24 cellular contexts compared by ENCODE assay signal in the genomic region with DNA sequence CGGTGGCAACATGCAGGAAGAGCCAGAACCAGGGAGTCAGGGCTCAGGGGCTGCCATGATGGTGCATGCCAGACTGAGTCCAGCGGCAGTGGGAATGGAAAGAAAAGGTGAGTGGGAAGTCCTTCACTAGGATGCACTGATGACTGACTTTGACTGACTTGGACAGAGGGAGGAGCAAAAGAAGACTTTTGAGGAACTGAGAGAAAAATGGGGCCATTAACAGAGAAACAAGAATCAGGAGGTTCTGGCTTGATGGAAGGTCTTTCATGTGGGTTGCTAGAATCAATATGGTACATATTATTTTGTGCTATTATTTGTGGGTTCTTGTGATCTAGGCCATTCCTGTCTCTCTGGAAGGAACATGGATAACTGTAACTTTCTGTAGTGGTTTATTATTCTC.
A peak's percentile ranks its signal among the peaks of the same experiment; 100 is the strongest.
DNase-seq lines count a peak whose midpoint lies in the region; ATAC-seq, FAIRE-seq and TF ChIP-seq lines count a peak whose summit lies in the region.
"Had no signal": no experiment of that assay in that cellular context is flagged by ENCODE, and none has a peak within 500 bp of the region (broad histone marks: within the 10 kb centered on the region; RNA-seq: fewer than 3 reads in every experiment).

No MANE protein-coding gene starts in this region.

- no peaks in the 10 kb centered on the region for H3K27me3 ChIP-seq in cardiac muscle cell
- no peaks in the 10 kb centered on the region for H3K27me3 ChIP-seq in right cardiac atrium (ENCODE audit: control insufficient read depth, insufficient read depth)
- no peaks in the 10 kb centered on the region for H3K27me3 ChIP-seq in GM12878 (replicated peaks in 1 of 2; ENCODE audit: control insufficient read depth in 2 of 2, insufficient read depth in 2 of 2, low read length in 1 of 2)
- H3K27me3 ChIP-seq: SJSA1 had no signal

- TF ChIP-seq CTCF in cardiac muscle cell (IDR thresholded peaks at IDR 0.05; ENCODE audit: low read depth, low read length) = no peak
- no peak for TF ChIP-seq CTCF in GM12878 (IDR thresholded peaks at IDR 0.05 in 2 of 3, conservative IDR thresholded peaks at IDR 0.05 in 1 of 3; ENCODE audit: control insufficient read depth in 2 of 3, extremely low read depth in 1 of 3, insufficient read depth in 1 of 3, low read depth in 3 of 3, low read length in 3 of 3)
- no peak for TF ChIP-seq CTCF in HFFc6 (IDR thresholded peaks at IDR 0.05)

- intact Hi-C loops in right cardiac atrium (cut with DNase I) (no loop called here), GM12878 (cut with micrococcal nuclease; ENCODE audit: unreplicated experiment) (no loop called here)

- no peak overlapping the region for H2AFZ ChIP-seq in GM12878 (ENCODE audit: control insufficient read depth, low read depth, low read length)
- H2AFZ ChIP-seq: GM23248 had no signal

- FAIRE-seq in GM12878 (lab: Jason Lieb, UNC) = peak; percentile 56
- FAIRE-seq: RCC 7860 had no signal

- ATAC-seq in right cardiac atrium (no peak), GM19438 (IDR thresholded peaks at IDR 0.05; ENCODE audit: low read depth, unreplicated experiment) (peak; percentile 56), HG03378 (IDR thresholded peaks at IDR 0.05; ENCODE audit: unreplicated experiment) (peak; percentile 54), GM12878 (peak; percentile 42), GM21515 (IDR thresholded peaks at IDR 0.05; ENCODE audit: unreplicated experiment) (no peak)
- ATAC-seq: CD8-positive, alpha-beta T cell; Right ventricle myocardium inferior had no signal

- SMC1A ChIA-PET in GM12878 (lab: Charles Lee; ENCODE audit: uncharacterized antibody, unreplicated experiment) = no interaction called here

- no peak for TF ChIP-seq EP300 in GM12878 (IDR thresholded peaks at IDR 0.05; ENCODE audit: borderline replicate concordance in 1 of 2, control insufficient read depth in 1 of 2, low read depth in 2 of 2, low read length in 2 of 2)

- in situ Hi-C loops in GM12878 (cut with MboI) = no loop called here

- H3K4me1 Mint-ChIP-seq in HFFc6 (ENCODE audit: low read depth) = no peaks in the 10 kb centered on the region

- H3K4me2 ChIP-seq in GM12878 (ENCODE audit: control insufficient read depth, insufficient read depth) = no peak overlapping the region

- H3K79me2 ChIP-seq in GM12878 (ENCODE audit: control insufficient read depth, insufficient read depth, low read length) = no peaks in the 10 kb centered on the region

- WGBS in right cardiac atrium = 90% methylated on average over 2 of the region's 2 CpGs
- 21% methylated on average over 2 of the region's 2 CpGs for WGBS in GM12878 (ENCODE audit: insufficient coverage, insufficient replicate concordance, low lambda C conversion rate, missing lambda C conversion rate)

- no peak overlapping the region for H3K27ac Mint-ChIP-seq in HFFc6
- H3K27ac Mint-ChIP-seq: CD8-positive, alpha-beta T cell; H9 had no signal

- no peak for TF ChIP-seq RAD21 in GM12878 (IDR thresholded peaks at IDR 0.05; ENCODE audit: insufficient read depth, low read depth, low read length)

- no peaks in the 10 kb centered on the region for H4K20me1 ChIP-seq in GM12878 (ENCODE audit: control insufficient read depth, insufficient read depth)

- POLR2A ChIA-PET in GM12878 (lab: Charles Lee) = no interaction called here

- H3K4me1 ChIP-seq in cardiac muscle cell (ENCODE audit: low read depth) (peaks cover 17% of the 10 kb centered on the region), right cardiac atrium (ENCODE audit: control insufficient read depth, insufficient read depth, low read length) (no peaks in the 10 kb centered on the region), GM12878 (ENCODE audit: control insufficient read depth, insufficient read depth, low read length) (no peaks in the 10 kb centered on the region)
- H3K4me1 ChIP-seq: SJSA1 had no signal

- H3K9me3 ChIP-seq in cardiac muscle cell (ENCODE audit: low read depth) (no peaks in the 10 kb centered on the region), right cardiac atrium (ENCODE audit: control insufficient read depth, low read length) (no peaks in the 10 kb centered on the region), GM12878 (replicated peaks; ENCODE audit: control insufficient read depth, insufficient read depth, low read length) (no peaks in the 10 kb centered on the region)
- H3K9me3 ChIP-seq: SJSA1 had no signal

- CTCF ChIA-PET in GM12878 (lab: Yijun Ruan, JAX) = no interaction called here

- no peak overlapping the region for H3K4me3 ChIP-seq in cardiac muscle cell
- H3K4me3 ChIP-seq in right cardiac atrium (ENCODE audit: low read length) = no peak overlapping the region
- H3K4me3 ChIP-seq in GM12878 = no peak overlapping the region
- H3K4me3 ChIP-seq: GM23248, SJSA1 had no signal

- H3K36me3 ChIP-seq in cardiac muscle cell (no peaks in the 10 kb centered on the region), GM12878 (ENCODE audit: control insufficient read depth in 2 of 2, insufficient read depth in 2 of 2, low read length in 1 of 2) (no peaks in the 10 kb centered on the region)
- H3K36me3 ChIP-seq: SJSA1 had no signal

- TF ChIP-seq POLR2A in GM12878 (IDR thresholded peaks at IDR 0.05; ENCODE audit: low read depth, low read length) = no peak

- DNase-seq in cardiac muscle cell (ENCODE audit: low read depth in 1 of 2, low spot score in 1 of 2) = no peak
- no peak for DNase-seq in right cardiac atrium
- no peak for DNase-seq in GM12878 (ENCODE audit: low read depth, low spot score)
- no peak for DNase-seq in RPMI8226
- DNase-seq in HFFc6 = no peak
- DNase-seq: AML-193; C1 segment of cervical spinal cord; Calu3; CD8-positive, alpha-beta T cell; DMS153; GM23248; H9; Karpas-422; NCI-H1048; NCI-H1436; NCI-H187 treated with DMSO at 0.1 percent for 48 hours; NCI-H2107; OCI-M1 had no signal

- H3K27ac ChIP-seq in cardiac muscle cell = peak overlapping the region; percentile 40
- no peak overlapping the region for H3K27ac ChIP-seq in right cardiac atrium (ENCODE audit: low read length)
- H3K27ac ChIP-seq in GM12878 (ENCODE audit: control insufficient read depth, insufficient read depth) = no peak overlapping the region
- H3K27ac ChIP-seq: GM23248, SJSA1 had no signal

- H3K4me3 Mint-ChIP-seq in HFFc6 = no peak overlapping the region
- H3K4me3 Mint-ChIP-seq: CD8-positive, alpha-beta T cell; H9 had no signal

- no TSS peak for BruUV-seq in GM12878 (replicated peaks; lab: Mats Ljungman, UMichigan)

- no peak overlapping the region for H3K9ac ChIP-seq in GM12878 (ENCODE audit: control insufficient read depth, insufficient read depth, low read length)
- H3K9ac ChIP-seq: GM23248 had no signal

- no peaks in the 10 kb centered on the region for H3K27me3 Mint-ChIP-seq in HFFc6 (ENCODE audit: insufficient read depth)

- peaks cover 35% of the 10 kb centered on the region for H3K9me3 Mint-ChIP-seq in HFFc6
- H3K9me3 Mint-ChIP-seq: H9 had no signal

- no peaks in the 10 kb centered on the region for H3K36me3 Mint-ChIP-seq in HFFc6 (ENCODE audit: low read depth)
- H3K36me3 Mint-ChIP-seq: CD8-positive, alpha-beta T cell had no signal

- RAD21 ChIA-PET in GM12878 (lab: Charles Lee; ENCODE audit: unreplicated experiment) = no interaction called here

TF ChIP-seq in GM12878, 131 proteins besides CTCF, POLR2A, EP300 and RAD21 (continues in another document):
- no peak for TF ChIP-seq USF1 (IDR thresholded peaks at IDR 0.05; ENCODE audit: borderline replicate concordance, extremely low read length, insufficient read depth, low read depth, low read length)
- no peak for TF ChIP-seq GATAD2B (conservative IDR thresholded peaks at IDR 0.05; ENCODE audit: low read depth)
- TF ChIP-seq, protein P1, sequence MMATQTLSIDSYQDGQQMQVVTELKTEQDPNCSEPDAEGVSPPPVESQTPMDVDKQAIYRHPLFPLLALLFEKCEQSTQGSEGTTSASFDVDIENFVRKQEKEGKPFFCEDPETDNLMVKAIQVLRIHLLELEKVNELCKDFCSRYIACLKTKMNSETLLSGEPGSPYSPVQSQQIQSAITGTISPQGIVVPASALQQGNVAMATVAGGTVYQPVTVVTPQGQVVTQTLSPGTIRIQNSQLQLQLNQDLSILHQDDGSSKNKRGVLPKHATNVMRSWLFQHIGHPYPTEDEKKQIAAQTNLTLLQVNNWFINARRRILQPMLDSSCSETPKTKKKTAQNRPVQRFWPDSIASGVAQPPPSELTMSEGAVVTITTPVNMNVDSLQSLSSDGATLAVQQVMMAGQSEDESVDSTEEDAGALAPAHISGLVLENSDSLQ (IDR thresholded peaks at IDR 0.05) = peak; percentile 73
- no peak for TF ChIP-seq TBL1XR1 (IDR thresholded peaks at IDR 0.05; ENCODE audit: low read depth, low read length)
- TF ChIP-seq HCFC1 (IDR thresholded peaks at IDR 0.05; ENCODE audit: low read length) = no peak
- peak; percentile 74; the same call in 1 of the 2 replicates for TF ChIP-seq SPI1 (IDR thresholded peaks at IDR 0.05; ENCODE audit: borderline replicate concordance, insufficient read depth, low read depth, low read length)
- TF ChIP-seq, protein P2, sequence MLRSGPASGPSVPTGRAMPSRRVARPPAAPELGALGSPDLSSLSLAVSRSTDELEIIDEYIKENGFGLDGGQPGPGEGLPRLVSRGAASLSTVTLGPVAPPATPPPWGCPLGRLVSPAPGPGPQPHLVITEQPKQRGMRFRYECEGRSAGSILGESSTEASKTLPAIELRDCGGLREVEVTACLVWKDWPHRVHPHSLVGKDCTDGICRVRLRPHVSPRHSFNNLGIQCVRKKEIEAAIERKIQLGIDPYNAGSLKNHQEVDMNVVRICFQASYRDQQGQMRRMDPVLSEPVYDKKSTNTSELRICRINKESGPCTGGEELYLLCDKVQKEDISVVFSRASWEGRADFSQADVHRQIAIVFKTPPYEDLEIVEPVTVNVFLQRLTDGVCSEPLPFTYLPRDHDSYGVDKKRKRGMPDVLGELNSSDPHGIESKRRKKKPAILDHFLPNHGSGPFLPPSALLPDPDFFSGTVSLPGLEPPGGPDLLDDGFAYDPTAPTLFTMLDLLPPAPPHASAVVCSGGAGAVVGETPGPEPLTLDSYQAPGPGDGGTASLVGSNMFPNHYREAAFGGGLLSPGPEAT (IDR thresholded peaks at IDR 0.05; ENCODE audit: low read depth) = no peak
- no peak for TF ChIP-seq POLR2AphosphoS5 (IDR thresholded peaks at IDR 0.05; ENCODE audit: low read length)

Comparison
In these comparisons a context has a peak if more than half of its experiments do, and no peak if none do; other contexts are left out.
1. ATAC-seq: peak in GM19438 (single experiment), HG03378 (single experiment) and GM12878 (single experiment); none in right cardiac atrium (0 of 2) and GM21515 (single experiment).